ENCODE assay signal across 13 cellular contexts in the genomic region with DNA sequence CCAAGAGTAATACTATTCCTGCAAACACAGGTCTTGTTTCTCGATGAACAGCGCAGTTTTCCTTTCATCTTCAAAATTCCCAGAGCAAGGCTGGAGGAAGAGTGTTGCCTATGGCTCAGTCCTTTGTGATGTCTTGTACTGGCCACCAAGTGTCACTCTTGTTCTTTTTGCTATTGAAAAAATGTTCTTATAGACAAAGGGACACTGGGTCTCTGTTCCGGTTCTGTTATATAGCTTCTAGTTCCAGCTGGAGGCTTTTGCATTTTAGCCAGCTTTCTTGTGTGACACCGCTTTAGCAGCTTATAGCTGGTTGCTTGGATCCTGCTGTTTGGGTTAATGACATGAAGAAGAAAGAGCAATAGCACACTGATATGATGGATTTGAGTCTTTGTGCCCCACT.
A peak's percentile ranks its signal among the peaks of the same experiment; 100 is the strongest.
DNase-seq lines count a peak whose midpoint lies in the region; ATAC-seq and TF ChIP-seq lines count a peak whose summit lies in the region.
"Had no signal": no experiment of that assay in that cellular context is flagged by ENCODE, and none has a peak within 500 bp of the region (broad histone marks: within the 10 kb centered on the region; RNA-seq: fewer than 3 reads in every experiment).

No MANE protein-coding gene starts in this region.

- WGBS in esophagus muscularis mucosa: 67% methylated on average over 4 of the region's 4 CpGs
- WGBS in psoas muscle, 3 donors: 42 to 53% (median 45%) methylated on average over 4 of the region's 4 CpGs
- WGBS in adrenal gland, 4 donors: 52 to 66% (median 61%) methylated on average over 4 of the region's 4 CpGs

- H3K36me3 ChIP-seq in esophagus muscularis mucosa: no peaks in the 10 kb centered on the region
- no peaks in the 10 kb centered on the region for H3K36me3 ChIP-seq in psoas muscle (ENCODE audit: insufficient read depth in 1 of 2, low read depth in 1 of 2)
- no peaks in the 10 kb centered on the region for H3K36me3 ChIP-seq in adrenal gland (replicated peaks in 1 of 2)
- H3K36me3 ChIP-seq: lower lobe of right lung, sigmoid colon, tibial nerve had no signal

- H3K4me1 ChIP-seq in esophagus muscularis mucosa: no peaks in the 10 kb centered on the region
- no peaks in the 10 kb centered on the region for H3K4me1 ChIP-seq in psoas muscle
- H3K4me1 ChIP-seq in adrenal gland (replicated peaks in 1 of 2): no peaks in the 10 kb centered on the region
- H3K4me1 ChIP-seq: lower lobe of right lung, sigmoid colon, tibial nerve had no signal

- TF ChIP-seq POLR2A in esophagus muscularis mucosa (IDR thresholded peaks at IDR 0.05; ENCODE audit: low read depth): no peak
- TF ChIP-seq POLR2A in adrenal gland (IDR thresholded peaks at IDR 0.05): no peak

- TF ChIP-seq EP300 in esophagus muscularis mucosa (IDR thresholded peaks at IDR 0.05): no peak

- DNase-seq in NCI-H1105 treated with DMSO at 0.1 percent for 48 hours (lab: John Stamatoyannopoulos, UW) (peak; percentile 17), NCI-H1105 (lab: John Stamatoyannopoulos, UW) (no peak), NCI-H146 treated with DMSO at 0.1 percent for 48 hours (lab: John Stamatoyannopoulos, UW; ENCODE audit: unreplicated experiment) (peak; percentile 63), esophagus muscularis mucosa (ENCODE audit: extremely low spot score) (no peak), psoas muscle (no peak), omental fat pad (ENCODE audit: low spot score) (no peak), KBM-7 (no peak), adrenal gland (no peak)
- DNase-seq: activated CD4-positive, alpha-beta T cell treated with anti-CD3 and anti-CD28 coated beads for 1 hour; lower lobe of right lung; NCI-H2171; sigmoid colon had no signal

- TF ChIP-seq CTCF in esophagus muscularis mucosa (IDR thresholded peaks at IDR 0.05): peak; percentile 25 to 38 (median 29)
- TF ChIP-seq CTCF in psoas muscle (IDR thresholded peaks at IDR 0.05): peak; percentile 57
- no peak for TF ChIP-seq CTCF in omental fat pad (IDR thresholded peaks at IDR 0.05)
- peak in 2 of 6 experiments; percentile 26 to 36 for TF ChIP-seq CTCF in adrenal gland (IDR thresholded peaks at IDR 0.05)

- H3K4me3 ChIP-seq in esophagus muscularis mucosa (no peak overlapping the region), psoas muscle (no peak overlapping the region), adrenal gland (no peak overlapping the region)
- H3K4me3 ChIP-seq: lower lobe of right lung, sigmoid colon, tibial nerve had no signal

- H3K9me3 ChIP-seq in esophagus muscularis mucosa (no peaks in the 10 kb centered on the region), psoas muscle (no peaks in the 10 kb centered on the region), adrenal gland (replicated peaks in 1 of 3) (no peaks in the 10 kb centered on the region)
- H3K9me3 ChIP-seq: lower lobe of right lung, sigmoid colon, tibial nerve had no signal

- no peak overlapping the region for H3K27ac ChIP-seq in esophagus muscularis mucosa (replicated peaks in 1 of 4)
- H3K27ac ChIP-seq in psoas muscle: no peak overlapping the region
- no peak overlapping the region for H3K27ac ChIP-seq in adrenal gland
- H3K27ac ChIP-seq: lower lobe of right lung, sigmoid colon, tibial nerve had no signal

- peak in 2 of 4 donors; percentile 55 to 77 for ATAC-seq in psoas muscle
- ATAC-seq in omental fat pad (ENCODE audit: low FRiP score): no peak
- ATAC-seq: lower lobe of right lung had no signal

- intact Hi-C loops in esophagus muscularis mucosa (cut with DNase I) (loop anchor here (10.0 kb wide), 1 partner anchor 427 kb away; no protein-coding TSS in a partner anchor), psoas muscle (cut with DNase I) (loop anchor here (5.0 to 10.0 kb wide), 2 partner anchors 287 to 434 kb away; no protein-coding TSS in a partner anchor), adrenal gland (cut with DNase I) (no loop called here)

- in situ Hi-C loops in KBM-7 (cut with MboI; ENCODE audit: low pct_unique_long_range_greater_than_20kb, low sequenced_read_pairs): no loop called here

- no peaks in the 10 kb centered on the region for H3K27me3 ChIP-seq in esophagus muscularis mucosa
- peaks cover 0 to 2% (median 0%) of the 10 kb centered on the region in 3 donors for H3K27me3 ChIP-seq in psoas muscle (ENCODE audit: insufficient read depth in 3 of 3, low read length in 2 of 3)
- H3K27me3 ChIP-seq in adrenal gland: no peaks in the 10 kb centered on the region
- H3K27me3 ChIP-seq: sigmoid colon, tibial nerve had no signal

Comparison
In these comparisons a context has a peak if more than half of its experiments do, and no peak if none do; other contexts are left out.
1. DNase-seq: peak in NCI-H1105 treated with DMSO at 0.1 percent for 48 hours (single experiment) and NCI-H146 treated with DMSO at 0.1 percent for 48 hours (single experiment); none in NCI-H1105 (single experiment), esophagus muscularis mucosa (single experiment), psoas muscle (0 of 2), omental fat pad (single experiment), KBM-7 (single experiment) and adrenal gland (0 of 7).
2. CTCF ChIP-seq: peak in esophagus muscularis mucosa (3 of 3) and psoas muscle (single experiment); none in omental fat pad (0 of 3).
3. intact Hi-C loops: an anchor here in esophagus muscularis mucosa (10.0 kb wide) and psoas muscle (5.0 to 10.0 kb wide); none called in adrenal gland.